Comparison of ENCODE assay signal across 15 cellular contexts in the genomic region with DNA sequence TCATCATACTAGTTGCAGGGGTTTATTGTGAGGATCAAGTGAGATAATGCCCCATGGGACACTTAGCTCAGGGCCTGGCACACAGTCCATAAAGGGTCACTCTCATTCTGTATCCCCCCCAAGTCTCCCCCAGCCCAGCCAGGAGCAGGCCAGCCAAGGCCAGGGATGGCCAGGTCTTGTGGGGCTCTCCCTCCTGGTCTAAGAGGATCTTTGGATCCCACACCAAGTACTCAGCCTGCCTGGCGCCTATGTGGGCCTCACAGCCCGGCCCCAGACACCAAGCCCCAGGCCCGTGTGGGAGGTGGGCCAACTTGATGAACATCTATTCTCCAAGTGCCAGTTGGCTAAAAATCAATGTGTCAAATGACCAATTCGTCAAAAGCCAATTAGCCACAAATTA.
"Had no signal": no experiment of that assay in that cellular context is flagged by ENCODE, and none has a peak within 500 bp of the region (broad histone marks: within the 10 kb centered on the region; RNA-seq: fewer than 3 reads in every experiment).

No MANE protein-coding gene starts in this region.

- H3K36me3 Mint-ChIP-seq: naive B cell, WTC11 had no signal

- H3K4me3 Mint-ChIP-seq: activated T-cell treated with anti-CD3 and anti-CD28 coated beads, Interleukin-2, amount 50 U/mL, for 72 hours; effector memory CD8-positive, alpha-beta T cell; naive B cell; T-helper 17 cell; WTC11 had no signal

- H3K27me3 Mint-ChIP-seq: progenitor cell of endocrine pancreas had no signal

- H3K27ac ChIP-seq: cardiac muscle cell, lower lobe of right lung, neutrophil, tibial artery had no signal

- H3K9me3 Mint-ChIP-seq: activated T-cell treated with anti-CD3 and anti-CD28 coated beads, Interleukin-2, amount 50 U/mL, for 72 hours; effector memory CD8-positive, alpha-beta T cell; naive B cell; WTC11 had no signal

- H3K27ac Mint-ChIP-seq: activated T-cell treated with anti-CD3 and anti-CD28 coated beads, Interleukin-2, amount 50 U/mL, for 72 hours; effector memory CD8-positive, alpha-beta T cell; naive B cell; progenitor cell of endocrine pancreas; T-helper 17 cell; WTC11 had no signal

- ATAC-seq: activated T-cell treated with anti-CD3 and anti-CD28 coated beads, Interleukin-2, amount 50 U/mL, for 72 hours; effector memory CD8-positive, alpha-beta T cell; lower lobe of right lung; T-helper 17 cell; WTC11 had no signal

- H3K4me1 Mint-ChIP-seq: naive B cell, T-helper 17 cell, WTC11 had no signal

- DNase-seq: activated CD4-positive, alpha-beta T cell treated with anti-CD3 and anti-CD28 coated beads for 48 hours; activated naive CD4-positive, alpha-beta T cell treated with Interleukin-2 at 50 U/mL for 16 hours; activated T-cell treated with anti-CD3 and anti-CD28 coated beads, Interleukin-2, amount 50 U/mL, for 72 hours; cortex of kidney; effector memory CD8-positive, alpha-beta T cell; lower lobe of right lung; naive B cell; SIG-M5; stimulated activated CD4-positive, alpha-beta T cell treated with anti-CD3 and anti-CD28 coated beads, Interleukin-4, amount 100 ng/mL, for 1 hour; T-helper 17 cell had no signal
